In genomic region chr7:122691569-122692235, GRCh38 we compare ENCODE assay signal across 21 cellular contexts. TPM values are rescaled to one million over a fixed set of nuclear protein-coding genes. Genes with fewer than 3 reads are reported as not detected.
"Had no signal": no experiment of that assay in that cellular context is flagged by ENCODE, and none has a peak within 500 bp of the region (broad histone marks: within the 10 kb centered on the region; RNA-seq: fewer than 3 reads in every experiment).

No MANE protein-coding gene starts in this region.

- H3K79me2 ChIP-seq: parathyroid adenoma had no signal

- H3K36me3 ChIP-seq: left lung, lower lobe of right lung, neural progenitor cell, sigmoid colon, spleen, tibial artery had no signal

- H3K4me2 ChIP-seq: neural progenitor cell had no signal

- H3K27me3 ChIP-seq: left lung, neural progenitor cell, sigmoid colon, spleen, testis, tibial artery had no signal

- FAIRE-seq: frontal cortex, kidney had no signal

- DNase-seq: central memory CD4-positive, alpha-beta T cell; cortex of kidney; effector memory CD8-positive, alpha-beta T cell; kidney; lower lobe of right lung; naive thymus-derived CD4-positive, alpha-beta T cell; sigmoid colon; spleen; stimulated activated CD4-positive, alpha-beta T cell treated with anti-CD3 and anti-CD28 coated beads, Interleukin-4, amount 100 ng/mL, for 4 hours; stimulated activated naive CD8-positive, alpha-beta T cell treated with anti-CD3 and anti-CD28 coated beads, Interleukin-15, Interleukin-2, amounts not matched to agents 100 U/mL and 50 U/mL, for 24 hours; testis; tibial artery had no signal

- ATAC-seq: effector memory CD8-positive, alpha-beta T cell; left lung; lower lobe of right lung; naive thymus-derived CD4-positive, alpha-beta T cell; stimulated activated memory B cell treated with anti-CD40 and anti-IgM and Interleukin-4, amounts not matched to agents 10 μg/mL and 1 μg/mL and 100 μg/mL, for 72 hours; stimulated activated naive CD8-positive, alpha-beta T cell treated with anti-CD3 and anti-CD28 coated beads, Interleukin-15, Interleukin-2, amounts not matched to agents 100 U/mL and 50 U/mL, for 24 hours had no signal

- H3K9me3 ChIP-seq: lower lobe of right lung, sigmoid colon, testis, tibial artery had no signal

- H3K27ac ChIP-seq: left lung, lower lobe of right lung, neural progenitor cell, parathyroid adenoma, sigmoid colon, skin epidermis, spleen, testis, tibial artery had no signal

- H3K4me1 ChIP-seq: left lung, lower lobe of right lung, parathyroid adenoma, sigmoid colon, spleen, testis, tibial artery had no signal

- H2AFZ ChIP-seq: neural progenitor cell, parathyroid adenoma had no signal

- H3K4me3 ChIP-seq: left lung, lower lobe of right lung, neural progenitor cell, sigmoid colon, skin epidermis, spleen, testis, tibial artery had no signal

- H3K9ac ChIP-seq: neural progenitor cell, parathyroid adenoma had no signal

RNA-seq across cellular contexts. Expression of gene RNF133, which starts 7.2 kb away (rescaled TPM):
- total RNA-seq: naive thymus-derived CD4-positive, alpha-beta T cell; progenitor cell of endocrine pancreas had no signal
- polyA plus RNA-seq: esophagus; naive thymus-derived CD4-positive, alpha-beta T cell; spleen had no signal

RNA-seq across cellular contexts. Expression of gene RNF148, which starts 11.0 kb away (rescaled TPM):
- total RNA-seq: naive thymus-derived CD4-positive, alpha-beta T cell had no signal
- polyA plus RNA-seq: naive thymus-derived CD4-positive, alpha-beta T cell; urinary bladder had no signal
